In the genomic region with DNA sequence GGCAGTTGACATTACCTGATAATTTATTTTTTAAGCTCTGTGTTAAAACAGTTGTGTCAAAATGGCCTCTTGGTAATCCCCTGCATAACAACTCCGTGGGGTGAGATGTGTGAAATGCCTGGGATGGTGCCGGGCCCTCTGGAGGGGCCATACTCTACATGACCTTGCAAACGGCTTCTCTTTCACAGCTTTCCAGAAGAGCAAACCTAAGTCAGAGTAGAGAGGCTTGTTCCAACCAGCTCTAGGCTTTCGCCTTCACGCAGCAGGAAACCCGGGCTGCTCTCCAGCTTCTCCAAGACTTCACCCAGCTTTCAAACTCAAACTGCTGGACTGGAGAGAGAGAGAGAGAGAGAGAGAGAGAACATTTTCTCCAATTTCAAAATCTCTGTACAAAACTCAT, we compare ENCODE assay signal across 16 cellular contexts.
DNase-seq lines count a peak whose midpoint lies in the region; ATAC-seq and TF ChIP-seq lines count a peak whose summit lies in the region.
"Had no signal": no experiment of that assay in that cellular context is flagged by ENCODE, and none has a peak within 500 bp of the region (broad histone marks: within the 10 kb centered on the region; RNA-seq: fewer than 3 reads in every experiment).

No MANE protein-coding gene starts in this region.

- H4K91ac ChIP-seq in mesenchymal stem cell (ENCODE audit: low read length), result no peak overlapping the region

- no peak overlapping the region for H4K8ac ChIP-seq in mesenchymal stem cell (ENCODE audit: low read length)

- H3K9me3 ChIP-seq in esophagus squamous epithelium (no peaks in the 10 kb centered on the region), mesenchymal stem cell (ENCODE audit: control insufficient read depth, low read length) (no peaks in the 10 kb centered on the region), thyroid gland (no peaks in the 10 kb centered on the region)
- H3K9me3 ChIP-seq: pancreas, SJSA1 had no signal

- H2AFZ ChIP-seq in mesenchymal stem cell (ENCODE audit: low read depth, low read length), result no peak overlapping the region

- no peak for ATAC-seq in GM18868 (IDR thresholded peaks at IDR 0.05; ENCODE audit: unreplicated experiment)
- ATAC-seq in HG02938 (IDR thresholded peaks at IDR 0.05; ENCODE audit: unreplicated experiment), result no peak
- ATAC-seq: activated CD8-positive, alpha-beta T cell treated with anti-CD3 and anti-CD28 coated beads for 36 hours; stimulated activated naive CD8-positive, alpha-beta T cell treated with anti-CD3 and anti-CD28 coated beads, Interleukin-15, Interleukin-2, amounts not matched to agents 100 U/mL and 50 U/mL, for 24 hours had no signal

- peak overlapping the region; percentile 50 for H3K4me3 Mint-ChIP-seq in T-helper 2 cell treated with Interferon-gamma antibody and Interleukin-4, amounts not matched to agents 5 μg/mL and 100 μg/mL, for 36 hours
- H3K4me3 Mint-ChIP-seq: activated CD8-positive, alpha-beta T cell treated with anti-CD3 and anti-CD28 coated beads for 36 hours; dendritic cell treated with granulocyte-macrophage colony-stimulating factor and Interleukin-4, amounts not matched to agents 40 ng/mL and 50 ng/mL, for 4 days; HFFc6 had no signal

- no peak overlapping the region for H3K4ac ChIP-seq in mesenchymal stem cell (ENCODE audit: low read depth in 1 of 2, low read length in 2 of 2)

- H3K36me3 ChIP-seq in esophagus squamous epithelium (no peaks in the 10 kb centered on the region), mesenchymal stem cell (ENCODE audit: control insufficient read depth in 1 of 2, insufficient read depth in 2 of 2, low read depth in 1 of 2, low read length in 2 of 2) (no peaks in the 10 kb centered on the region), thyroid gland (no peaks in the 10 kb centered on the region)
- H3K36me3 ChIP-seq: pancreas, SJSA1 had no signal

- no peak for TF ChIP-seq CTCF in esophagus squamous epithelium (IDR thresholded peaks at IDR 0.05)
- TF ChIP-seq CTCF in thyroid gland (IDR thresholded peaks at IDR 0.05), result no peak

- no peaks in the 10 kb centered on the region for H3K27me3 ChIP-seq in esophagus squamous epithelium
- no peaks in the 10 kb centered on the region for H3K27me3 ChIP-seq in mesenchymal stem cell (ENCODE audit: control insufficient read depth in 1 of 2, insufficient read depth in 1 of 2, low read length in 2 of 2)
- no peaks in the 10 kb centered on the region for H3K27me3 ChIP-seq in thyroid gland
- H3K27me3 ChIP-seq: pancreas, SJSA1 had no signal

- peaks cover 5% of the 10 kb centered on the region for H3K36me3 Mint-ChIP-seq in T-helper 2 cell treated with Interferon-gamma antibody and Interleukin-4, amounts not matched to agents 5 μg/mL and 100 μg/mL, for 36 hours (ENCODE audit: low read depth)

- H3K9ac ChIP-seq in mesenchymal stem cell (ENCODE audit: low read length), result no peak overlapping the region

- H2AK5ac ChIP-seq in mesenchymal stem cell (ENCODE audit: low read length, severe bottlenecking), result no peak overlapping the region

- DNase-seq in T-helper 2 cell treated with Interferon-gamma antibody and Interleukin-4, amounts not matched to agents 5 μg/mL and 100 μg/mL, for 36 hours (ENCODE audit: low spot score), result no peak
- DNase-seq in T-helper 2 cell (no peak), esophagus squamous epithelium (lab: John Stamatoyannopoulos, UW) (no peak), mesenchymal stem cell (no peak), thyroid gland (peak; percentile 88 to 92), EL (no peak)
- DNase-seq: activated CD8-positive, alpha-beta T cell treated with anti-CD3 and anti-CD28 coated beads for 36 hours; HFFc6; pancreas; stimulated activated naive CD8-positive, alpha-beta T cell treated with anti-CD3 and anti-CD28 coated beads, Interleukin-15, Interleukin-2, amounts not matched to agents 100 U/mL and 50 U/mL, for 24 hours had no signal

- H3K4me1 Mint-ChIP-seq in T-helper 2 cell treated with Interferon-gamma antibody and Interleukin-4, amounts not matched to agents 5 μg/mL and 100 μg/mL, for 36 hours (ENCODE audit: low read depth), result peaks cover 23% of the 10 kb centered on the region

- 21 to 48% methylated on average over 4 to 6 of the region's 6 CpGs for WGBS in esophagus squamous epithelium, 2 donors
- 65% methylated on average over 5 of the region's 6 CpGs for WGBS in mesenchymal stem cell
- WGBS in thyroid gland, 2 donors, result 24 to 32% methylated on average over 6 of the region's 6 CpGs

- H3K27ac ChIP-seq in esophagus squamous epithelium (peak overlapping the region in 3 of 4 donors; percentile 6 to 30 (median 30)), mesenchymal stem cell (ENCODE audit: low read length, poor library complexity, severe bottlenecking) (no peak overlapping the region), thyroid gland (peak overlapping the region; percentile 26 to 52 (median 42))
- H3K27ac ChIP-seq: 22Rv1, pancreas, SJSA1 had no signal

- H3K4me3 ChIP-seq in esophagus squamous epithelium, result no peak overlapping the region
- H3K4me3 ChIP-seq in mesenchymal stem cell (ENCODE audit: insufficient read depth in 1 of 2, low read depth in 1 of 2, low read length in 2 of 2), result no peak overlapping the region
- H3K4me3 ChIP-seq in thyroid gland (replicated peaks in 1 of 3), result no peak overlapping the region
- H3K4me3 ChIP-seq: lung, pancreas, SJSA1 had no signal

- TF ChIP-seq POLR2A in esophagus squamous epithelium (IDR thresholded peaks at IDR 0.05) (no peak), thyroid gland (IDR thresholded peaks at IDR 0.05) (no peak)

- no peak overlapping the region for H3K18ac ChIP-seq in mesenchymal stem cell (ENCODE audit: low read depth in 1 of 2, low read length in 2 of 2)

- H3K4me2 ChIP-seq in mesenchymal stem cell (ENCODE audit: low read length, poor library complexity, severe bottlenecking), result no peak overlapping the region

- peak overlapping the region; percentile 67 for H3K27ac Mint-ChIP-seq in T-helper 2 cell treated with Interferon-gamma antibody and Interleukin-4, amounts not matched to agents 5 μg/mL and 100 μg/mL, for 36 hours
- H3K27ac Mint-ChIP-seq: activated CD8-positive, alpha-beta T cell treated with anti-CD3 and anti-CD28 coated beads for 36 hours; dendritic cell treated with granulocyte-macrophage colony-stimulating factor and Interleukin-4, amounts not matched to agents 40 ng/mL and 50 ng/mL, for 4 days; HFFc6 had no signal

- H3K27me3 Mint-ChIP-seq in T-helper 2 cell treated with Interferon-gamma antibody and Interleukin-4, amounts not matched to agents 5 μg/mL and 100 μg/mL, for 36 hours (ENCODE audit: low read depth), result no peaks in the 10 kb centered on the region
- H3K27me3 Mint-ChIP-seq: activated CD8-positive, alpha-beta T cell treated with anti-CD3 and anti-CD28 coated beads for 36 hours; dendritic cell treated with granulocyte-macrophage colony-stimulating factor and Interleukin-4, amounts not matched to agents 40 ng/mL and 50 ng/mL, for 4 days had no signal

- H3K79me1 ChIP-seq in mesenchymal stem cell (replicated peaks; ENCODE audit: low read length, poor library complexity, severe bottlenecking), result no peaks in the 10 kb centered on the region

- intact Hi-C loops in esophagus squamous epithelium (cut with DNase I), result no loop called here
- intact Hi-C loops in thyroid gland (cut with DNase I), result no loop called here

- H3K4me1 ChIP-seq in esophagus squamous epithelium (peaks cover 0 to 29% (median 11%) of the 10 kb centered on the region in 3 donors), mesenchymal stem cell (ENCODE audit: control insufficient read depth, insufficient read depth, low read depth, low read length) (no peaks in the 10 kb centered on the region), thyroid gland (peaks cover 21 to 29% of the 10 kb centered on the region in 2 donors)
- H3K4me1 ChIP-seq: pancreas, SJSA1 had no signal

- H3K9me3 Mint-ChIP-seq in T-helper 2 cell treated with Interferon-gamma antibody and Interleukin-4, amounts not matched to agents 5 μg/mL and 100 μg/mL, for 36 hours, result no peaks in the 10 kb centered on the region
- H3K9me3 Mint-ChIP-seq: activated CD8-positive, alpha-beta T cell treated with anti-CD3 and anti-CD28 coated beads for 36 hours; dendritic cell treated with granulocyte-macrophage colony-stimulating factor and Interleukin-4, amounts not matched to agents 40 ng/mL and 50 ng/mL, for 4 days; HFFc6 had no signal

- H2BK120ac ChIP-seq in mesenchymal stem cell (ENCODE audit: low read depth, low read length), result peak overlapping the region; percentile 19

- no peak overlapping the region for H2BK15ac ChIP-seq in mesenchymal stem cell (ENCODE audit: low read depth, poor library complexity, severe bottlenecking)

- H3K14ac ChIP-seq in mesenchymal stem cell (ENCODE audit: low read length in 2 of 2), result no peak overlapping the region

- H2BK12ac ChIP-seq in mesenchymal stem cell (ENCODE audit: low read length in 2 of 2), result no peak overlapping the region

- H2BK5ac ChIP-seq in mesenchymal stem cell (ENCODE audit: low read depth, low read length, poor library complexity, severe bottlenecking), result no peak overlapping the region

- no peak overlapping the region for H3K23ac ChIP-seq in mesenchymal stem cell (ENCODE audit: low read length in 2 of 2)

Comparison
In these comparisons a context has a peak if more than half of its experiments do, and no peak if none do; other contexts are left out.
1. DNase-seq: peak in thyroid gland (2 of 2); none in T-helper 2 cell treated with Interferon-gamma antibody and Interleukin-4, amounts not matched to agents 5 μg/mL and 100 μg/mL, for 36 hours (single experiment), T-helper 2 cell (0 of 5), esophagus squamous epithelium (single experiment), mesenchymal stem cell (single experiment) and EL (single experiment).